8 cellular contexts compared by ENCODE assay signal in genomic region chr11:67238894-67239794, GRCh38. TPM values are rescaled to one million over a fixed set of nuclear protein-coding genes. Genes with fewer than 3 reads are reported as not detected.
A peak's percentile ranks its signal among the peaks of the same experiment; 100 is the strongest.
DNase-seq lines count a peak whose midpoint lies in the region; ATAC-seq, FAIRE-seq and TF ChIP-seq lines count a peak whose summit lies in the region.

No MANE protein-coding gene starts in this region.

- POLR2A ChIA-PET in H1 (lab: Charles Lee; ENCODE audit: partially characterized antibody), result interaction anchor here (0.7 to 3.7 kb wide), 28 partner anchors 12 to 186 kb away, joined by 3 to 23 read pairs (median 4); partner anchors contain the start of genes ANKRD13D, GRK2, KDM2A and POLD4

- H2AK5ac ChIP-seq in H1 (ENCODE audit: low read depth, low read length), result peak overlapping the region; percentile 45; the same call in 1 of the 2 replicates

- no peak overlapping the region for H4K5ac ChIP-seq in H1 (ENCODE audit: insufficient read length, low read depth, low read length)

- no peak overlapping the region for H2BK20ac ChIP-seq in H1 (ENCODE audit: low read length)

- 0 out of 2 replicates have a peak overlapping the region, but pooled peaks have one; percentile 64 for H2BK12ac ChIP-seq in H1 (ENCODE audit: low read depth, low read length)

- no peak for FAIRE-seq in H1 (lab: Jason Lieb, UNC)

- 53% methylated on average over 10 of the region's 10 CpGs; no CpG with 5 or more reads in 1 of the 2 experiments for WGBS in H1 (ENCODE audit: extremely low coverage in 1 of 2, insufficient coverage in 1 of 2, insufficient read length in 1 of 2, insufficient replicate concordance in 2 of 2, low coverage in 1 of 2, low lambda C conversion rate in 2 of 2, missing lambda C conversion rate in 1 of 2), 2 experiments

- H4K91ac ChIP-seq in H1 (replicated peaks; ENCODE audit: insufficient read length, low read length), result no peak overlapping the region

- H3K4ac ChIP-seq in H1 (replicated peaks; ENCODE audit: insufficient read length, low read depth, low read length), result no peak overlapping the region

- peak overlapping the region; percentile 91 for H3K4me3 ChIP-seq in GM12864 (ENCODE audit: low read depth, low read length)
- H3K4me3 ChIP-seq in OCI-LY3 (ENCODE audit: low read length), result peak overlapping the region; percentile 82
- H3K4me3 ChIP-seq in H1 (ENCODE audit: extremely low read depth in 1 of 4, insufficient read depth in 2 of 4, low read depth in 3 of 4, low read length in 4 of 4), result peak overlapping the region; percentile 8 to 90 (median 42); a peak in 7 of 8 replicates
- H3K4me3 ChIP-seq in neural progenitor cell, result peak overlapping the region; percentile 36

- peak overlapping the region; percentile 40 for H3K27ac Mint-ChIP-seq in neural progenitor cell

- peak overlapping the region; percentile 49; the same call in 1 of the 2 replicates for H3K18ac ChIP-seq in H1 (ENCODE audit: extremely low read depth, low read length)

- H2BK5ac ChIP-seq in H1 (ENCODE audit: low read depth, low read length), result peak overlapping the region; percentile 76

- H4K8ac ChIP-seq in H1 (ENCODE audit: extremely low read depth, insufficient read depth, low read length), result peak overlapping the region; percentile 30; the same call in 1 of the 2 replicates

- peaks cover 37% of the 10 kb centered on the region for H3K4me1 ChIP-seq in OCI-LY3 (ENCODE audit: low read length)
- peaks cover 6 to 8% (median 7%) of the 10 kb centered on the region in 4 experiments; a peak in 5 of 7 replicates for H3K4me1 ChIP-seq in H1 (replicated peaks in 1 of 4; ENCODE audit: control insufficient read depth in 3 of 4, insufficient read depth in 4 of 4, low read length in 3 of 4)
- H3K4me1 ChIP-seq in neural progenitor cell, result peaks cover 36% of the 10 kb centered on the region

- H3K36me3 ChIP-seq in OCI-LY3 (replicated peaks; ENCODE audit: low read depth, low read length) (peaks cover 45% of the 10 kb centered on the region), H1 (ENCODE audit: control insufficient read depth in 2 of 4, insufficient read depth in 4 of 4, low read length in 3 of 4) (peaks cover 2 to 24% (median 10%) of the 10 kb centered on the region in 4 experiments), neural progenitor cell (peaks cover 8% of the 10 kb centered on the region)

- H3K27me3 ChIP-seq in OCI-LY3 (ENCODE audit: low read depth, low read length) (no peaks in the 10 kb centered on the region), H1 (replicated peaks in 1 of 4; ENCODE audit: control insufficient read depth in 3 of 4, extremely low read depth in 1 of 4, insufficient read depth in 3 of 4, low read length in 3 of 4) (no peaks in the 10 kb centered on the region), neural progenitor cell (no peaks in the 10 kb centered on the region)

- H2BK15ac ChIP-seq in H1 (ENCODE audit: low read length), result peak overlapping the region; percentile 89; the same call in 1 of the 2 replicates

- H3K4me1 Mint-ChIP-seq in neural progenitor cell, result peaks cover 44% of the 10 kb centered on the region

- no peak overlapping the region for H2BK120ac ChIP-seq in H1 (replicated peaks; ENCODE audit: low read depth, low read length)

- peaks cover 53% of the 10 kb centered on the region for H3F3A ChIP-seq in neural progenitor cell (ENCODE audit: low read depth)

- H3K27me3 Mint-ChIP-seq in neural progenitor cell (ENCODE audit: insufficient read depth, low read depth), result no peaks in the 10 kb centered on the region

- H3K9ac ChIP-seq in OCI-LY3 (ENCODE audit: low read length) (peak overlapping the region; percentile 32; the same call in 1 of the 2 replicates), H1 (replicated peaks in 1 of 4; ENCODE audit: extremely low read depth in 1 of 4, low read depth in 3 of 4, low read length in 3 of 4) (peak overlapping the region in 2 of 4 experiments; percentile 42 to 45; a peak in 3 of 7 replicates), neural progenitor cell (no peak overlapping the region)

- TF ChIP-seq RAD21 in H1 (IDR thresholded peaks at IDR 0.05 in 1 of 2, conservative IDR thresholded peaks at IDR 0.05 in 1 of 2; ENCODE audit: low read depth in 2 of 2, low read length in 2 of 2), result no peak

- peak overlapping the region; percentile 80 for H3K4me2 ChIP-seq in OCI-LY3 (ENCODE audit: low read length)
- H3K4me2 ChIP-seq in H1 (ENCODE audit: insufficient read depth in 1 of 2, low read depth in 2 of 2, low read length in 2 of 2), result peak overlapping the region; percentile 79 to 81
- H3K4me2 ChIP-seq in neural progenitor cell, result peak overlapping the region; percentile 76

- TF ChIP-seq POLR2A in H1 (IDR thresholded peaks at IDR 0.05; ENCODE audit: control extremely low read depth in 1 of 2, low read depth in 2 of 2, low read length in 2 of 2), result no peak

- H3K9me3 ChIP-seq in OCI-LY3 (ENCODE audit: insufficient read depth, low read length) (no peaks in the 10 kb centered on the region), H1 (ENCODE audit: insufficient read depth in 2 of 2, low read depth in 1 of 2, low read length in 1 of 2) (no peaks in the 10 kb centered on the region), neural progenitor cell (ENCODE audit: low read depth) (no peaks in the 10 kb centered on the region)

- TF ChIP-seq EP300 in H1 (IDR thresholded peaks at IDR 0.05; ENCODE audit: borderline replicate concordance in 1 of 2, low read depth in 2 of 2, low read length in 2 of 2), result no peak

- no peak for TF ChIP-seq CTCF in GM12864 (IDR thresholded peaks at IDR 0.05; ENCODE audit: low read depth, low read length, missing control alignments)
- no peak for TF ChIP-seq CTCF in OCI-LY3 (IDR thresholded peaks at IDR 0.05; ENCODE audit: low read depth, low read length)
- no peak for TF ChIP-seq CTCF in H1 (IDR thresholded peaks at IDR 0.05; ENCODE audit: control extremely low read depth in 1 of 3, insufficient read depth in 1 of 3, low read depth in 1 of 3, low read length in 3 of 3)
- TF ChIP-seq CTCF in neural progenitor cell (IDR thresholded peaks at IDR 0.05), result no peak

- H3K23ac ChIP-seq in H1 (ENCODE audit: insufficient read length), result no peak overlapping the region

- H3K79me2 ChIP-seq in OCI-LY3 (ENCODE audit: low read length) (peaks cover 92% of the 10 kb centered on the region), H1 (ENCODE audit: control insufficient read depth in 1 of 2, insufficient read depth in 2 of 2, low read length in 2 of 2) (peaks cover 14 to 42% of the 10 kb centered on the region in 2 experiments), neural progenitor cell (ENCODE audit: low read depth) (peaks cover 57% of the 10 kb centered on the region)

- no peaks in the 10 kb centered on the region for H3K9me3 Mint-ChIP-seq in neural progenitor cell

- peak overlapping the region; percentile 93 for H3K4me3 Mint-ChIP-seq in neural progenitor cell

- ATAC-seq in HG03139 (IDR thresholded peaks at IDR 0.05; ENCODE audit: unreplicated experiment), result no peak
- no peak for ATAC-seq in HG03342 (IDR thresholded peaks at IDR 0.05; ENCODE audit: unreplicated experiment)

- H4K20me1 ChIP-seq in OCI-LY3 (ENCODE audit: insufficient read depth, low read length) (peaks cover 61% of the 10 kb centered on the region), H1 (replicated peaks in 1 of 2; ENCODE audit: control insufficient read depth in 1 of 2, insufficient read depth in 2 of 2, low read length in 2 of 2) (peaks cover 3 to 11% of the 10 kb centered on the region in 2 experiments), neural progenitor cell (ENCODE audit: low read depth) (peaks cover 75% of the 10 kb centered on the region)

- peaks cover 11% of the 10 kb centered on the region for H3K23me2 ChIP-seq in H1 (ENCODE audit: low read depth, low read length)

- peak overlapping the region; percentile 91 for H3K27ac ChIP-seq in OCI-LY3 (ENCODE audit: low read length)
- no peak overlapping the region for H3K27ac ChIP-seq in H1 (ENCODE audit: low read depth, low read length)
- peak overlapping the region; percentile 61 for H3K27ac ChIP-seq in neural progenitor cell

- H2AFZ ChIP-seq in OCI-LY3 (ENCODE audit: low read depth, low read length), result no peak overlapping the region
- no peak overlapping the region for H2AFZ ChIP-seq in H1 (ENCODE audit: low read length)
- H2AFZ ChIP-seq in neural progenitor cell (replicated peaks), result no peak overlapping the region

- CTCF ChIA-PET in H1 (lab: Charles Lee; ENCODE audit: partially characterized antibody), result interaction anchor here (0.8 to 4.4 kb wide), 10 partner anchors 14 to 158 kb away, joined by 3 to 23 read pairs (median 5); no protein-coding TSS in a partner anchor

- H3K14ac ChIP-seq in H1 (ENCODE audit: insufficient read length), result no peak overlapping the region

- peaks cover 15% of the 10 kb centered on the region for H3K36me3 Mint-ChIP-seq in neural progenitor cell

- DNase-seq in GM12864 (ENCODE audit: low read depth), result no peak
- DNase-seq in H1 (ENCODE audit: low read depth in 1 of 2, low spot score in 2 of 2), result no peak
- DNase-seq in neural progenitor cell (ENCODE audit: low spot score), result peak; percentile 47
- DNase-seq in activated CD8-positive, alpha-beta memory T cell treated with anti-CD3 and anti-CD28 coated beads, Interleukin-2, amount 50 U/mL, for 4 hours, result no peak
- no peak for DNase-seq in NCI-H2081 treated with DMSO at 0.1 percent for 48 hours (lab: John Stamatoyannopoulos, UW)

- H3K56ac ChIP-seq in H1 (replicated peaks; ENCODE audit: insufficient read length, low read depth, low read length), result no peak overlapping the region

- H3K79me1 ChIP-seq in H1 (ENCODE audit: low read depth, low read length), result peaks cover 7% of the 10 kb centered on the region; the same call in 1 of the 2 replicates

RNA-seq across cellular contexts. Expression of gene GRK2, which starts 27.1 kb away (rescaled TPM):
- total RNA-seq in H1 (2021; fragmentation: NEBNext Ultra II Directional; extraction: Animal tissue kit (Norgen Biotek cat#: 25700)), result 47.3 and 51.4 TPM in 2 replicates
- polyA plus RNA-seq in H1 (2011; rRNA removed), result 49.7 and 67.8 TPM in 2 replicates
- polyA plus RNA-seq in H1 (2011; cell fraction: cytosol; rRNA removed), result 45.7 TPM
- 154 TPM for polyA plus RNA-seq in H1 (2011; cell fraction: nucleus; rRNA removed)
- 40.2 to 61.0 TPM (median 51.5 TPM) in 4 replicates for polyA plus RNA-seq in H1 (2012, experiment 1 of 2)
- polyA plus RNA-seq in H1 (2012, experiment 2 of 2), result 42.4 TPM
- polyA plus RNA-seq in H1 (2013, experiment 1 of 2), result 24.9 TPM
- 26.2 TPM for polyA plus RNA-seq in H1 (2013, experiment 2 of 2)
- polyA minus RNA-seq in H1 (2011; rRNA and poly(A)+ RNA removed), result 27.8 and 44.3 TPM in 2 replicates
- polyA minus RNA-seq in H1 (2011; cell fraction: cytosol; rRNA and poly(A)+ RNA removed), result 37.5 TPM
- 57.3 TPM for polyA minus RNA-seq in H1 (2011; cell fraction: nucleus; rRNA and poly(A)+ RNA removed)
- 30.0 and 54.4 TPM in 2 replicates for total RNA-seq in neural progenitor cell (ENCODE audit: low replicate concordance)

RNA-seq across cellular contexts. Expression of gene ANKRD13D, which starts 50.0 kb away (rescaled TPM):
- 24.9 and 29.2 TPM in 2 replicates for total RNA-seq in H1 (2021; fragmentation: NEBNext Ultra II Directional; extraction: Animal tissue kit (Norgen Biotek cat#: 25700))
- polyA plus RNA-seq in H1 (2011; rRNA removed), result 26.5 and 35.5 TPM in 2 replicates
- polyA plus RNA-seq in H1 (2011; cell fraction: cytosol; rRNA removed), result 30.2 TPM
- 98.7 TPM for polyA plus RNA-seq in H1 (2011; cell fraction: nucleus; rRNA removed)
- 21.2 to 24.2 TPM (median 22.8 TPM) in 4 replicates for polyA plus RNA-seq in H1 (2012, experiment 1 of 2)
- 16.4 TPM for polyA plus RNA-seq in H1 (2012, experiment 2 of 2)
- 18.6 TPM for polyA plus RNA-seq in H1 (2013, experiment 1 of 2)
- polyA plus RNA-seq in H1 (2013, experiment 2 of 2), result 19.3 TPM
- 10.0 and 14.3 TPM in 2 replicates for polyA minus RNA-seq in H1 (2011; rRNA and poly(A)+ RNA removed)
- polyA minus RNA-seq in H1 (2011; cell fraction: cytosol; rRNA and poly(A)+ RNA removed), result 10.9 TPM
- polyA minus RNA-seq in H1 (2011; cell fraction: nucleus; rRNA and poly(A)+ RNA removed), result 36.1 TPM
- 21.0 and 29.2 TPM in 2 replicates for total RNA-seq in neural progenitor cell (ENCODE audit: low replicate concordance)

Comparison
In these comparisons a context has a peak if more than half of its experiments do, and no peak if none do; other contexts are left out.
1. H3K4me3 ChIP-seq: peak in every context shown above with its lines; median percentile 91 in GM12864; 82 in OCI-LY3; 42 in H1; 36 in neural progenitor cell.